20 cellular contexts compared by ENCODE assay signal in the genomic region with DNA sequence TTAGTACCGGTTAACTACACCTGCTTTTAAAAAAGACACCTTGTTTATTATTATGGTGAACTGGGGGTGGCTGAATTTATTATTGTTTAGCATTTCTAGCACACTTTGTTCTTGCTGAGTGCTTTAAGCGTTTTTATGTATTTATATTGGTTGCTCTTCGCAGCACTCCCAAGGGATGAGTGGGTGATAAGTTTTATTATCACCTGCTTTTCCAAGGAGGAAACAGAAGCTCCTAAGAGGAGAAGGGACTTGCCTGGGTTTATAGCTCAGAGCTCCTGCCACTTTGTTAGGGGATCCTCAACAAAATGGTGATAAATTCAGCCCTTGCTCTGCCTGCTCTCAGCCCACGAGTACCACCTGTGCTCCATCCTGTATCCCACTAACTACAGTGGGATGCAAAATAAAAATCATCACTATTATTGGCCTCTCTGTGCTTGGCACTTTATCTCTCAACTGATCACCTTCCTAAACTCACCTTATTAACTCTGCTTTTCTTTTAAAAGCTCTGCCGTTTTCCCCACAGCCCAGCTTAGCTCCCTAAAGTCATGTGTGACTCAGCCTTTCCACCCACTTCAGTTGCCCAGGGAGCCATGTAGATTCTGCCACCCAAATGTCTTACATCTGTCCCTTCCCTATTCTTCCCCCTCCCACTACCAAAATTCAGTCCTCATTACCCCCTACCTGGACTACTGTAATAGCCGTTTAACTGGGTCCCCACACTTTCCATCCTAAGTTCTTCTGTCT. TPM values are rescaled to one million over a fixed set of nuclear protein-coding genes. Genes with fewer than 3 reads are reported as not detected.
DNase-seq lines count a peak whose midpoint lies in the region; ATAC-seq and TF ChIP-seq lines count a peak whose summit lies in the region.
"Had no signal": no experiment of that assay in that cellular context is flagged by ENCODE, and none has a peak within 500 bp of the region (broad histone marks: within the 10 kb centered on the region; RNA-seq: fewer than 3 reads in every experiment).

No MANE protein-coding gene starts in this region.

- H3K27me3 Mint-ChIP-seq in activated naive CD8-positive, alpha-beta T cell treated with anti-CD3 and anti-CD28 coated beads, Interleukin-2, amount 50 U/mL, for 24 hours = peaks cover 18% of the 10 kb centered on the region
- H3K27me3 Mint-ChIP-seq in type B pancreatic cell = no peaks in the 10 kb centered on the region
- H3K27me3 Mint-ChIP-seq in natural killer cell treated with Interleukin-12 subunit alpha and Interleukin-12 subunit beta and Interleukin-15 and Interleukin-18, amount 100 ng/mL, for 72 hours = peaks cover 32 to 48% of the 10 kb centered on the region in 2 donors

- peaks cover 16% of the 10 kb centered on the region for H3K4me1 ChIP-seq in HEK293 (ENCODE audit: control insufficient read depth, insufficient read depth, low read length)
- H3K4me1 ChIP-seq in mesodermal cell (ENCODE audit: control insufficient read depth, insufficient read depth, low read length, poor library complexity, severe bottlenecking) = peaks cover 16% of the 10 kb centered on the region
- H3K4me1 ChIP-seq: suprapubic skin had no signal

- H3K4me3 ChIP-seq in HEK293 (ENCODE audit: low read depth, low read length) (no peak overlapping the region), mesodermal cell (ENCODE audit: extremely low read depth, insufficient read depth, low read length, poor library complexity, severe bottlenecking) (no peak overlapping the region)
- H3K4me3 ChIP-seq: suprapubic skin had no signal

- peaks cover 20% of the 10 kb centered on the region for H3K4me1 Mint-ChIP-seq in activated naive CD8-positive, alpha-beta T cell treated with anti-CD3 and anti-CD28 coated beads, Interleukin-2, amount 50 U/mL, for 24 hours
- H3K4me1 Mint-ChIP-seq in type B pancreatic cell (ENCODE audit: unreplicated experiment) = peaks cover 22% of the 10 kb centered on the region
- peaks cover 5 to 9% of the 10 kb centered on the region in 2 donors for H3K4me1 Mint-ChIP-seq in natural killer cell treated with Interleukin-12 subunit alpha and Interleukin-12 subunit beta and Interleukin-15 and Interleukin-18, amount 100 ng/mL, for 72 hours (ENCODE audit: low read depth in 2 of 2)

- H3K27ac Mint-ChIP-seq in activated naive CD8-positive, alpha-beta T cell treated with anti-CD3 and anti-CD28 coated beads, Interleukin-2, amount 50 U/mL, for 24 hours = no peak overlapping the region
- no peak overlapping the region for H3K27ac Mint-ChIP-seq in type B pancreatic cell
- H3K27ac Mint-ChIP-seq in natural killer cell treated with Interleukin-12 subunit alpha and Interleukin-12 subunit beta and Interleukin-15 and Interleukin-18, amount 100 ng/mL, for 72 hours = no peak overlapping the region
- H3K27ac Mint-ChIP-seq: CD4-positive, CD25-positive, alpha-beta regulatory T cell; memory B cell; natural killer cell had no signal

- no peaks in the 10 kb centered on the region for H3K9me3 Mint-ChIP-seq in activated naive CD8-positive, alpha-beta T cell treated with anti-CD3 and anti-CD28 coated beads, Interleukin-2, amount 50 U/mL, for 24 hours
- H3K9me3 Mint-ChIP-seq in type B pancreatic cell = no peaks in the 10 kb centered on the region
- H3K9me3 Mint-ChIP-seq in natural killer cell treated with Interleukin-12 subunit alpha and Interleukin-12 subunit beta and Interleukin-15 and Interleukin-18, amount 100 ng/mL, for 72 hours = no peaks in the 10 kb centered on the region
- H3K9me3 Mint-ChIP-seq: CD4-positive, CD25-positive, alpha-beta regulatory T cell; memory B cell; natural killer cell had no signal

- H3K36me3 ChIP-seq in HEK293 (ENCODE audit: control insufficient read depth in 2 of 2, insufficient read depth in 1 of 2, low read length in 2 of 2) = no peaks in the 10 kb centered on the region
- no peaks in the 10 kb centered on the region for H3K36me3 ChIP-seq in mesodermal cell (ENCODE audit: control insufficient read depth, insufficient read depth, low read length)
- H3K36me3 ChIP-seq: suprapubic skin had no signal

- CTCF ChIA-PET in HEK293 (lab: Yijun Ruan, JAX) = no interaction called here

- POLR2A ChIA-PET in HEK293 (lab: Yijun Ruan, JAX) = interaction anchor here (0.6 kb wide), 1 partner anchor 10 kb away, joined by 5 read pairs; no protein-coding TSS in a partner anchor

- no peak overlapping the region for H3K27ac ChIP-seq in HEK293 (ENCODE audit: extremely low read depth, low read depth, low read length)
- H3K27ac ChIP-seq in mesodermal cell (ENCODE audit: low read depth, low read length, severe bottlenecking) = peak overlapping the region; percentile 20
- H3K27ac ChIP-seq: suprapubic skin had no signal

- WGBS in mesodermal cell (ENCODE audit: insufficient coverage in 2 of 2), 2 experiments = 34 to 46% methylated on average over 3 of the region's 6 CpGs

- TF ChIP-seq CTCF in HEK293 (tag by site-specific recombination; IDR thresholded peaks at IDR 0.05) (no peak), type B pancreatic cell (conservative IDR thresholded peaks at IDR 0.05) (no peak)

- DNase-seq in activated CD4-positive, alpha-beta T cell treated with anti-CD3 and anti-CD28 coated beads for 48 hours = peak; percentile 9
- DNase-seq in activated CD4-positive, alpha-beta T cell treated with anti-CD3 and anti-CD28 coated beads, Interleukin-2, amount 50 U/mL, for 1 hour = no peak
- DNase-seq in activated naive CD8-positive, alpha-beta T cell treated with anti-CD3 and anti-CD28 coated beads, Interleukin-2, amount 50 U/mL, for 24 hours = peak; percentile 18
- no peak for DNase-seq in type B pancreatic cell (ENCODE audit: extremely low spot score, unreplicated experiment)
- no peak for DNase-seq in natural killer cell treated with Interleukin-12 subunit alpha and Interleukin-12 subunit beta and Interleukin-15 and Interleukin-18, amount 100 ng/mL, for 72 hours (ENCODE audit: low spot score)
- DNase-seq: ACHN; activated CD4-positive, CD25-positive, alpha-beta regulatory T cell treated with anti-CD3 and anti-CD28 coated beads, Interleukin-2, amount 50 U/mL, for 72 hours; CD4-positive, CD25-positive, alpha-beta regulatory T cell; dermis blood vessel endothelial cell; DMS153; kidney glomerular epithelial cell; MM.1S; natural killer cell; NCI-H1930; SK-N-SH had no signal

- H3K36me3 Mint-ChIP-seq in activated naive CD8-positive, alpha-beta T cell treated with anti-CD3 and anti-CD28 coated beads, Interleukin-2, amount 50 U/mL, for 24 hours (ENCODE audit: low read depth) = peaks cover 3% of the 10 kb centered on the region
- H3K36me3 Mint-ChIP-seq in type B pancreatic cell = peaks cover 6% of the 10 kb centered on the region
- H3K36me3 Mint-ChIP-seq in natural killer cell treated with Interleukin-12 subunit alpha and Interleukin-12 subunit beta and Interleukin-15 and Interleukin-18, amount 100 ng/mL, for 72 hours = peaks cover 5% of the 10 kb centered on the region
- H3K36me3 Mint-ChIP-seq: memory B cell, natural killer cell had no signal

- peak; percentile 52 for ATAC-seq in activated naive CD8-positive, alpha-beta T cell treated with anti-CD3 and anti-CD28 coated beads, Interleukin-2, amount 50 U/mL, for 24 hours
- ATAC-seq in HG03025 (IDR thresholded peaks at IDR 0.05; ENCODE audit: low FRiP score, unreplicated experiment) = no peak
- ATAC-seq in natural killer cell treated with Interleukin-12 subunit alpha and Interleukin-12 subunit beta and Interleukin-15 and Interleukin-18, amount 100 ng/mL, for 72 hours = no peak
- ATAC-seq: natural killer cell had no signal

- H3K9me3 ChIP-seq in HEK293 (ENCODE audit: control insufficient read depth, insufficient read depth, low read depth, low read length) (no peaks in the 10 kb centered on the region), mesodermal cell (ENCODE audit: control insufficient read depth, low read length) (no peaks in the 10 kb centered on the region)
- H3K9me3 ChIP-seq: SK-N-SH, suprapubic skin had no signal

- H3K4me3 Mint-ChIP-seq in activated naive CD8-positive, alpha-beta T cell treated with anti-CD3 and anti-CD28 coated beads, Interleukin-2, amount 50 U/mL, for 24 hours = no peak overlapping the region
- no peak overlapping the region for H3K4me3 Mint-ChIP-seq in type B pancreatic cell
- H3K4me3 Mint-ChIP-seq in natural killer cell treated with Interleukin-12 subunit alpha and Interleukin-12 subunit beta and Interleukin-15 and Interleukin-18, amount 100 ng/mL, for 72 hours = no peak overlapping the region
- H3K4me3 Mint-ChIP-seq: CD4-positive, CD25-positive, alpha-beta regulatory T cell; memory B cell; natural killer cell had no signal

TF ChIP-seq in HEK293, 187 proteins besides CTCF, POLR2A, EP300 and RAD21:
- TF ChIP-seq OSR2 (tag by site-specific recombination; IDR thresholded peaks at IDR 0.05) (0 out of 2 replicates have a peak, but pooled peaks have one; percentile 24), KLF1 (tag by site-specific recombination; IDR thresholded peaks at IDR 0.05) (no peak), ZNF114 (tag by site-specific recombination; IDR thresholded peaks at IDR 0.05) (no peak), ZFHX2 (tag by site-specific recombination; conservative IDR thresholded peaks at IDR 0.05) (peak; percentile 79), EGR2 (tag by site-specific recombination; IDR thresholded peaks at IDR 0.05; ENCODE audit: low read depth) (peak; percentile 41; the same call in 1 of the 2 replicates), ZBTB48 (tag by site-specific recombination; IDR thresholded peaks at IDR 0.05) (peak; percentile 95), MZF1 (tag by site-specific recombination; IDR thresholded peaks at IDR 0.05; ENCODE audit: borderline replicate concordance) (no peak)
TF ChIP-seq in HEK293: peak in this region for 4.

RNA-seq across cellular contexts. Expression of a gene that starts 44.5 kb away (rescaled TPM):
- 26.1 TPM for polyA plus RNA-seq in mesodermal cell (2013, experiment 1 of 2)
- 23.1 TPM for polyA plus RNA-seq in mesodermal cell (2013, experiment 2 of 2)
- 47.4 and 60.6 TPM in 2 replicates for total RNA-seq in type B pancreatic cell (ENCODE audit: low replicate concordance)
- 10 to 100 TPM in 1 of 2 donors, 1 to 10 TPM in 1; 7.2 to 15.3 TPM for total RNA-seq in natural killer cell treated with Interleukin-12 subunit alpha and Interleukin-12 subunit beta and Interleukin-15 and Interleukin-18, amount 100 ng/mL, for 72 hours

Comparison
In these comparisons a context has a peak if more than half of its experiments do, and no peak if none do; other contexts are left out.
1. DNase-seq: peak in activated CD4-positive, alpha-beta T cell treated with anti-CD3 and anti-CD28 coated beads for 48 hours (single experiment) and activated naive CD8-positive, alpha-beta T cell treated with anti-CD3 and anti-CD28 coated beads, Interleukin-2, amount 50 U/mL, for 24 hours (single experiment); none in activated CD4-positive, alpha-beta T cell treated with anti-CD3 and anti-CD28 coated beads, Interleukin-2, amount 50 U/mL, for 1 hour (single experiment), type B pancreatic cell (single experiment) and natural killer cell treated with Interleukin-12 subunit alpha and Interleukin-12 subunit beta and Interleukin-15 and Interleukin-18, amount 100 ng/mL, for 72 hours (single experiment).